17 cellular contexts compared by ENCODE assay signal in genomic region chr10:132847856-132848255, GRCh38.
DNase-seq lines count a peak whose midpoint lies in the region; ATAC-seq, FAIRE-seq and TF ChIP-seq lines count a peak whose summit lies in the region.
"Had no signal": no experiment of that assay in that cellular context is flagged by ENCODE, and none has a peak within 500 bp of the region (broad histone marks: within the 10 kb centered on the region; RNA-seq: fewer than 3 reads in every experiment).

No MANE protein-coding gene starts in this region.

- no peak overlapping the region for H3K4me2 ChIP-seq in HepG2 (ENCODE audit: low read depth, low read length)

- WGBS in HepG2 (ENCODE audit: low lambda C conversion rate): 31% methylated on average over 16 of the region's 17 CpGs
- 17% methylated on average over 17 of the region's 17 CpGs for WGBS in thymus

- TF ChIP-seq RAD21 in HepG2 (CRISPR knock-in tag; IDR thresholded peaks at IDR 0.05): no peak

- H3K4me1 ChIP-seq in right atrium auricular region: no peaks in the 10 kb centered on the region
- peaks cover 4% of the 10 kb centered on the region for H3K4me1 ChIP-seq in Panc1 (ENCODE audit: control insufficient read depth, insufficient read depth, low read length)
- no peaks in the 10 kb centered on the region for H3K4me1 ChIP-seq in HepG2 (ENCODE audit: insufficient read depth, low read length)
- H3K4me1 ChIP-seq in thymus (ENCODE audit: control insufficient read depth, insufficient read depth, low read length): peaks cover 8% of the 10 kb centered on the region

- H3K9me3 ChIP-seq in right atrium auricular region: peaks cover 0 to 4% of the 10 kb centered on the region in 2 donors
- peaks cover 1% of the 10 kb centered on the region; the same call in 1 of the 2 replicates for H3K9me3 ChIP-seq in Panc1 (ENCODE audit: control insufficient read depth, insufficient read depth, low read depth, low read length)
- peaks cover 3% of the 10 kb centered on the region for H3K9me3 ChIP-seq in HepG2 (ENCODE audit: low read length)
- peaks cover under 1% of the 10 kb centered on the region for H3K9me3 ChIP-seq in thymus (ENCODE audit: control insufficient read depth)

- H3K36me3 ChIP-seq in right atrium auricular region (no peaks in the 10 kb centered on the region), Panc1 (ENCODE audit: control insufficient read depth, insufficient read depth, low read length) (no peaks in the 10 kb centered on the region), HepG2 (replicated peaks in 1 of 2; ENCODE audit: control insufficient read depth in 1 of 2, insufficient read depth in 2 of 2, low read length in 2 of 2) (no peaks in the 10 kb centered on the region), thymus (ENCODE audit: control insufficient read depth, insufficient read depth) (no peaks in the 10 kb centered on the region)
- H3K36me3 ChIP-seq: heart left ventricle had no signal

- TF ChIP-seq EP300 in HepG2 (IDR thresholded peaks at IDR 0.05; ENCODE audit: low read depth in 2 of 2, low read length in 2 of 2) (no peak), HepG2 (CRISPR knock-in tag; IDR thresholded peaks at IDR 0.05; ENCODE audit: borderline replicate concordance) (no peak)

- no peak for ATAC-seq in Right ventricle myocardium inferior
- ATAC-seq in Panc1: peak; percentile 29; the same call in 1 of the 2 replicates
- no peak for ATAC-seq in HepG2

- H4K20me1 ChIP-seq in HepG2 (ENCODE audit: insufficient read depth, low read length): no peaks in the 10 kb centered on the region

- no TSS peak for BruUV-seq in Panc1 (replicated peaks; lab: Mats Ljungman, UMichigan)
- no TSS peak for BruUV-seq in HepG2 (replicated peaks; lab: Mats Ljungman, UMichigan)

- DNase-seq in Right ventricle myocardium inferior (ENCODE audit: missing footprints) (peak; percentile 26), right atrium auricular region (ENCODE audit: low spot score) (no peak), Panc1 (ENCODE audit: low read depth, low spot score) (no peak), HepG2 (ENCODE audit: low spot score) (no peak), 8988T (no peak), EL (no peak), retina (no peak)
- DNase-seq: central memory CD4-positive, alpha-beta T cell; NCI-H1436 treated with DMSO at 0.1 percent for 48 hours; SIG-M5; stimulated activated CD4-positive, alpha-beta T cell treated with anti-CD3 and anti-CD28 coated beads, Interleukin-4, amount 100 ng/mL, for 24 hours had no signal

- CTCF ChIA-PET in Panc1 (lab: Charles Lee): no interaction called here
- CTCF ChIA-PET in HepG2 (lab: Yijun Ruan, JAX; ENCODE audit: low intra/inter-chr PET ratio, low total read pairs): no interaction called here

- H3K27ac ChIP-seq in right atrium auricular region (no peak overlapping the region), Panc1 (ENCODE audit: low read length) (no peak overlapping the region), HepG2 (ENCODE audit: extremely low read length, insufficient read depth, low read length) (no peak overlapping the region), thymus (ENCODE audit: low read depth) (peak overlapping the region; percentile 11)
- H3K27ac ChIP-seq: C4-2B, heart left ventricle, VCaP had no signal

- no peak overlapping the region for H3K9ac ChIP-seq in HepG2 (ENCODE audit: insufficient read depth, low read depth, low read length)

- in situ Hi-C loops in Panc1 (cut with HindIII; ENCODE audit: low pct_unique_long_range_greater_than_20kb, low sequenced_read_pairs): no loop called here
- in situ Hi-C loops in HepG2 (cut with HindIII; ENCODE audit: extremely low pct_ligation_motif_present, low pct_unique_long_range_greater_than_20kb): no loop called here

- H3K27me3 ChIP-seq in right atrium auricular region (no peaks in the 10 kb centered on the region), Panc1 (ENCODE audit: control insufficient read depth, insufficient read depth, low read length) (peaks cover 6% of the 10 kb centered on the region), HepG2 (ENCODE audit: control insufficient read depth in 1 of 2, insufficient read depth in 2 of 2, low read length in 2 of 2) (peaks cover 9 to 54% of the 10 kb centered on the region in 2 experiments; a peak in 4 of 5 replicates), thymus (ENCODE audit: control insufficient read depth, insufficient read depth) (no peaks in the 10 kb centered on the region)

- POLR2A ChIA-PET in Panc1 (lab: Charles Lee) (no interaction called here), HepG2 (lab: Yijun Ruan, JAX) (no interaction called here)

- H3K4me3 ChIP-seq in right atrium auricular region (peak overlapping the region in 1 of 2 donors; percentile 7), Panc1 (ENCODE audit: low read depth in 2 of 2, low read length in 2 of 2) (peak overlapping the region in 1 of 2 experiments; percentile 9; a peak in 2 of 4 replicates), HepG2 (replicated peaks in 1 of 3; ENCODE audit: insufficient read depth in 1 of 3, low read depth in 2 of 3, low read length in 3 of 3) (no peak overlapping the region), thymus (ENCODE audit: low read length) (peak overlapping the region; percentile 46)
- H3K4me3 ChIP-seq: lung had no signal

- FAIRE-seq in HepG2 (lab: Jason Lieb, UNC): no peak
- FAIRE-seq: endothelial cell of umbilical vein had no signal

- TF ChIP-seq POLR2A in HepG2 (IDR thresholded peaks at IDR 0.05; ENCODE audit: insufficient read depth in 1 of 2, low read depth in 2 of 2, low read length in 2 of 2): no peak

- intact Hi-C loops in Right ventricle myocardium inferior (cut with DNase I): no loop called here
- intact Hi-C loops in Panc1 (cut with micrococcal nuclease; ENCODE audit: unreplicated experiment): no loop called here
- intact Hi-C loops in HepG2 (cut with micrococcal nuclease; ENCODE audit: unreplicated experiment): no loop called here

- TF ChIP-seq CTCF in right atrium auricular region (IDR thresholded peaks at IDR 0.05): no peak
- no peak for TF ChIP-seq CTCF in Panc1 (IDR thresholded peaks at IDR 0.05)
- TF ChIP-seq CTCF in HepG2 (CRISPR knock-in tag; IDR thresholded peaks at IDR 0.05): no peak

- H3K79me2 ChIP-seq in HepG2 (ENCODE audit: insufficient read depth, low read length): no peaks in the 10 kb centered on the region

- H2AFZ ChIP-seq in HepG2 (ENCODE audit: low read length): no peak overlapping the region

TF ChIP-seq in HepG2, 621 proteins besides CTCF, POLR2A, EP300 and RAD21:
- 0 out of 2 replicates have a peak, but pooled peaks have one; percentile 27 for TF ChIP-seq EZH2 (conservative IDR thresholded peaks at IDR 0.05; ENCODE audit: low read depth, low read length)
- TF ChIP-seq ZNF691 (CRISPR knock-in tag; IDR thresholded peaks at IDR 0.05; ENCODE audit: borderline replicate concordance, low read depth): no peak
TF ChIP-seq in HepG2: peak in this region for 1.
